In genomic region chr12:51926718-51927117, GRCh38 we compare ENCODE assay signal across 9 cellular contexts. TPM values are rescaled to one million over a fixed set of nuclear protein-coding genes. Genes with fewer than 3 reads are reported as not detected.
DNase-seq lines count a peak whose midpoint lies in the region; ATAC-seq, FAIRE-seq and TF ChIP-seq lines count a peak whose summit lies in the region.
"Had no signal": no experiment of that assay in that cellular context is flagged by ENCODE, and none has a peak within 500 bp of the region (broad histone marks: within the 10 kb centered on the region; RNA-seq: fewer than 3 reads in every experiment).

No MANE protein-coding gene starts in this region.

- intact Hi-C loops in kidney (cut with DNase I), result no loop called here

- H3K9ac ChIP-seq in NT2/D1 (ENCODE audit: insufficient read length, low read depth), result no peak overlapping the region
- peak overlapping the region in 1 of 2 donors; percentile 30 for H3K9ac ChIP-seq in kidney (ENCODE audit: low read length in 2 of 2)

- ATAC-seq in HG03442 (IDR thresholded peaks at IDR 0.05; ENCODE audit: unreplicated experiment) (no peak), GM19452 (IDR thresholded peaks at IDR 0.05; ENCODE audit: unreplicated experiment) (no peak), GM21526 (IDR thresholded peaks at IDR 0.05; ENCODE audit: low FRiP score, unreplicated experiment) (no peak)

- H3K36me3 ChIP-seq in NT2/D1 (ENCODE audit: insufficient read depth, insufficient read length, low read length) (no peaks in the 10 kb centered on the region), kidney (ENCODE audit: control insufficient read depth in 1 of 2, insufficient read depth in 2 of 2, low read length in 2 of 2) (no peaks in the 10 kb centered on the region)

- no peak overlapping the region for H3K4me3 ChIP-seq in GM12864 (ENCODE audit: low read depth, low read length)
- H3K4me3 ChIP-seq in NT2/D1 (ENCODE audit: insufficient read length, low read depth), result no peak overlapping the region
- no peak overlapping the region for H3K4me3 ChIP-seq in kidney (ENCODE audit: low read length in 2 of 2)

- peak overlapping the region; percentile 48 to 80 for H3K27ac ChIP-seq in kidney (ENCODE audit: low read depth in 2 of 2, low read length in 2 of 2)

- no peak for DNase-seq in GM12864 (ENCODE audit: low read depth)
- peak; percentile 38 for DNase-seq in NT2/D1 (ENCODE audit: low read depth, low spot score)
- DNase-seq in activated effector memory CD4-positive, alpha-beta T cell treated with anti-CD3 and anti-CD28 coated beads, Interleukin-2, amount 50 U/mL, for 16 hours, result peak; percentile 81
- no peak for DNase-seq in kidney
- DNase-seq in stimulated activated CD8-positive, alpha-beta memory T cell treated with anti-CD3 and anti-CD28 coated beads, Interleukin-15, amount 100 ng/mL, for 48 hours (ENCODE audit: low read depth in 2 of 2), result peak; percentile 14 to 35

- TF ChIP-seq CTCF in GM12864 (IDR thresholded peaks at IDR 0.05; ENCODE audit: low read depth, low read length, missing control alignments), result peak; percentile 68
- TF ChIP-seq CTCF in kidney (IDR thresholded peaks at IDR 0.05; ENCODE audit: borderline replicate concordance, extremely low read depth, insufficient read depth), result peak; percentile 68

- no peaks in the 10 kb centered on the region for H3K9me3 ChIP-seq in NT2/D1 (ENCODE audit: insufficient read depth, low read length)
- H3K9me3 ChIP-seq in kidney (ENCODE audit: control insufficient read depth in 1 of 2, low read length in 2 of 2), result no peaks in the 10 kb centered on the region

- peaks cover 15% of the 10 kb centered on the region for H3K4me1 ChIP-seq in NT2/D1 (ENCODE audit: insufficient read depth, insufficient read length)
- H3K4me1 ChIP-seq in kidney (ENCODE audit: control insufficient read depth in 1 of 2, insufficient read depth in 1 of 2, low read depth in 1 of 2, low read length in 2 of 2), result peaks cover 25 to 28% of the 10 kb centered on the region in 2 donors

- H3K27me3 ChIP-seq in NT2/D1 (ENCODE audit: insufficient read depth, insufficient read length), result peaks cover 12% of the 10 kb centered on the region

- FAIRE-seq in kidney (lab: Jason Lieb, UNC), result no peak

RNA-seq across cellular contexts. Expression of gene ACVRL1, which starts 19.4 kb away (rescaled TPM):
- 88.4 TPM for total RNA-seq in kidney
- 29.1 TPM for polyA plus RNA-seq in kidney (ENCODE audit: insufficient read depth, low read depth, low replicate concordance)
- total RNA-seq: T-helper 1 cell treated with Interleukin-12 subunit alpha and Interleukin-12 subunit beta and Interleukin-4 antibody, amounts not matched to agents 30 ng/mL and 1 ng/mL, for 36 hours had no signal

RNA-seq across cellular contexts. Expression of gene ACVR1B, which starts 24.8 kb away (rescaled TPM):
- 95.5 TPM for total RNA-seq in kidney
- polyA plus RNA-seq in kidney (ENCODE audit: insufficient read depth, low read depth, low replicate concordance), result 30.6 TPM

RNA-seq across cellular contexts. Expression of gene ANKRD33, which starts 38.8 kb away (rescaled TPM):
- total RNA-seq in kidney, result not detected
- not detected for polyA plus RNA-seq in kidney (ENCODE audit: insufficient read depth, low read depth, low replicate concordance)
- total RNA-seq: T-helper 1 cell treated with Interleukin-12 subunit alpha and Interleukin-12 subunit beta and Interleukin-4 antibody, amounts not matched to agents 30 ng/mL and 1 ng/mL, for 36 hours had no signal

Comparison
In these comparisons a context has a peak if more than half of its experiments do, and no peak if none do; other contexts are left out.
1. DNase-seq: peak in NT2/D1 (single experiment), activated effector memory CD4-positive, alpha-beta T cell treated with anti-CD3 and anti-CD28 coated beads, Interleukin-2, amount 50 U/mL, for 16 hours (single experiment) and stimulated activated CD8-positive, alpha-beta memory T cell treated with anti-CD3 and anti-CD28 coated beads, Interleukin-15, amount 100 ng/mL, for 48 hours (2 of 2); none in GM12864 (single experiment) and kidney (single experiment).